ENCODE assay signal across 18 cellular contexts in the genomic region with DNA sequence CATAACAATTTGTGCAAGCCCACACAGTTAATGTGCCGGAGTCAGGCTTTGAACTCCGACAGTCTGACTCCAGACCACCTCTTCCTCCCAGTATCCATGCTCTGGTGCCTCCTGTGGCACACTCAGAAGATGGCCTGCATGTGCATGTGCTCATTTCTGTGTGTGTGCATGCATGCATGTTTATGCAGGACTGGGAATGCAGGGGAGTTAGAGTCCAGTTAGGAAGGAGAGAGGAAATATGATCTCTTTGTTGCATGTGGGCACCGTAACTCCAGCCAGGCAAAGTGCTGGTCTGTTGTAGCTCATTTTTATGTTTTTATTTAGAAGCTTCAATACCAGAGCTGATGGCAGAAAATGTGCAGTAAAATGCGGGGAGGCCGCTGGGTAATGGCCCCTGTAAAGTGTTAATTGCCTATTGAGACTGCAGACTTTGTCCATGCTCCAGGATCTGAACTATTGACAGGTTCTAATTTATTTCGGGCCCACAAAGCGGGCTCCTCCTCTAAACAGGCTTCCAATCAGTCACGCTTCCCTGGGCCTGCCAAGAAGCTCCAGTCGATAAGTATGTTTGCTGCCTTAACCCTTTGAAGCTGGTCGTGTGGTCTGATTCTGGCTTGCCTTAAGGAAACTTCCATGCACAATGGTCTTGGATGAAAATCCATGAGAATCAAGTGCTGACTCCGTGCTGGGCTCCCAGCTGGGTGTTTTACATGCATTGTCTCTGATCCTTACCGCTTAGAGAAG.
"Had no signal": no experiment of that assay in that cellular context is flagged by ENCODE, and none has a peak within 500 bp of the region (broad histone marks: within the 10 kb centered on the region; RNA-seq: fewer than 3 reads in every experiment).

No MANE protein-coding gene starts in this region.

- H3K4me3 ChIP-seq: coronary artery, heart left ventricle, left ventricle myocardium inferior, lower lobe of right lung, pancreas, prostate gland, uterus had no signal

- H3K9me3 Mint-ChIP-seq: memory B cell, mesothelial cell of epicardium, natural killer cell, type B pancreatic cell had no signal

- H3K4me1 Mint-ChIP-seq: memory B cell, mesothelial cell of epicardium, natural killer cell had no signal

- H3K4me3 Mint-ChIP-seq: memory B cell, mesothelial cell of epicardium, natural killer cell, type B pancreatic cell had no signal

- H3K27ac Mint-ChIP-seq: memory B cell, mesothelial cell of epicardium, natural killer cell, type B pancreatic cell had no signal

- H3K9me3 ChIP-seq: heart left ventricle, left ventricle myocardium inferior, lower lobe of right lung, pancreas, prostate gland, uterus had no signal

- H3K4me1 ChIP-seq: heart left ventricle, left ventricle myocardium inferior, pancreas, prostate gland, uterus had no signal

- DNase-seq: effector CD8-positive, alpha-beta T cell; foreskin melanocyte; heart left ventricle; hippocampal formation; kidney glomerular epithelial cell; left ventricle myocardium inferior; lower lobe of right lung; natural killer cell; occipital lobe; pancreas; stimulated activated naive CD4-positive, alpha-beta T cell; uterus had no signal

- H3K27me3 ChIP-seq: heart left ventricle, pancreas, uterus had no signal

- H3K36me3 Mint-ChIP-seq: mesothelial cell of epicardium, natural killer cell, type B pancreatic cell had no signal

- ATAC-seq: heart left ventricle, lower lobe of right lung, natural killer cell, sciatic nerve had no signal

- H3K36me3 ChIP-seq: heart left ventricle, left ventricle myocardium inferior, lower lobe of right lung, pancreas, prostate gland, uterus had no signal

- H3K27ac ChIP-seq: coronary artery, heart left ventricle, left ventricle myocardium inferior, lower lobe of right lung, pancreas, prostate gland, uterus had no signal
